Comparison of ENCODE assay signal across 10 cellular contexts in the genomic region with DNA sequence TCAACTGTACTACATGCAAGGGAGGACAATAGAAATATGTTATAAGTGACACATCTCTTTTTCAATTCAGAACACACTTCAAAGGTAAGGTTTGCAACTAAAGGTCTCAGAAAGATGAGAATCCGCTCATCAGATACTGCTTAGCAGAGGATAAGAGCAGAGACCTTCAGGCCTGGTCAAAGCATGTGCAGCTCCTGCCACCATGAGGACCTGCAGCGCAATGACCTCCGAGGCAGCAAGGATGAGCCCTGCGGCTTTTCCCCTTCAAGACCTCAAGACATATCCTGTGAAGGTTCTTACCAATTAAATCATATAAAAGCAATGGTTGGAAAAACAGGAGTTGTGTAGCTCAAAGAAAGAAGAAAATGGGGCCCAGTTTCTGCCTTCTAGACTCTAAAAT.
DNase-seq lines count a peak whose midpoint lies in the region; ATAC-seq lines count a peak whose summit lies in the region.
"Had no signal": no experiment of that assay in that cellular context is flagged by ENCODE, and none has a peak within 500 bp of the region (broad histone marks: within the 10 kb centered on the region; RNA-seq: fewer than 3 reads in every experiment).

No MANE protein-coding gene starts in this region.

- H3K27ac ChIP-seq in SJCRH30 = no peak overlapping the region
- H3K27ac ChIP-seq: epithelial cell of prostate had no signal

- POLR2A ChIA-PET in activated CD4-positive, alpha-beta T cell treated with anti-CD3 and anti-CD28 coated beads, Interleukin-2, amount 10 ng/mL, durations not matched to agents 7 days and 5 days (lab: Charles Lee) = no interaction called here

- no peak overlapping the region for H3K4me3 Mint-ChIP-seq in memory B cell
- H3K4me3 Mint-ChIP-seq in activated CD4-positive, alpha-beta T cell treated with anti-CD3 and anti-CD28 coated beads, Interleukin-2, amount 10 ng/mL, durations not matched to agents 7 days and 5 days = no peak overlapping the region

- H3K9me3 Mint-ChIP-seq in memory B cell = peaks cover 7% of the 10 kb centered on the region
- no peaks in the 10 kb centered on the region for H3K9me3 Mint-ChIP-seq in activated CD4-positive, alpha-beta T cell treated with anti-CD3 and anti-CD28 coated beads, Interleukin-2, amount 10 ng/mL, durations not matched to agents 7 days and 5 days

- no peaks in the 10 kb centered on the region for H3K27me3 ChIP-seq in SJCRH30

- ATAC-seq in HG03442 (IDR thresholded peaks at IDR 0.05; ENCODE audit: unreplicated experiment) = peak; percentile 83
- ATAC-seq in memory B cell (ENCODE audit: low read depth) = peak; percentile 79
- ATAC-seq in GM19452 (IDR thresholded peaks at IDR 0.05; ENCODE audit: unreplicated experiment) = no peak

- CTCF ChIA-PET in activated CD4-positive, alpha-beta T cell treated with anti-CD3 and anti-CD28 coated beads, Interleukin-2, amount 10 ng/mL, durations not matched to agents 7 days and 5 days (lab: Charles Lee) = no interaction called here

- H3K36me3 ChIP-seq in SJCRH30 = no peaks in the 10 kb centered on the region

- H3K36me3 Mint-ChIP-seq in memory B cell = peaks cover 2% of the 10 kb centered on the region
- H3K36me3 Mint-ChIP-seq in activated CD4-positive, alpha-beta T cell treated with anti-CD3 and anti-CD28 coated beads, Interleukin-2, amount 10 ng/mL, durations not matched to agents 7 days and 5 days (ENCODE audit: low read depth) = no peaks in the 10 kb centered on the region

- in situ Hi-C loops in G401 (cut with HindIII; ENCODE audit: low sequenced_read_pairs) = no loop called here

- no peaks in the 10 kb centered on the region for H3K4me1 ChIP-seq in SJCRH30

- H3K4me3 ChIP-seq in SJCRH30 = no peak overlapping the region

- H3K9me3 ChIP-seq in SJCRH30 (replicated peaks) = no peaks in the 10 kb centered on the region; the same call in 1 of the 2 replicates

- DNase-seq in G401 (ENCODE audit: low spot score) = peak; percentile 9
- peak; percentile 5 to 29 for DNase-seq in SJCRH30
- peak in 1 of 2 donors; percentile 21 for DNase-seq in memory B cell (ENCODE audit: low spot score in 2 of 2)
- no peak for DNase-seq in kidney glomerular epithelial cell (lab: John Stamatoyannopoulos, UW)
- no peak for DNase-seq in NCI-H2171 (lab: John Stamatoyannopoulos, UW)
- DNase-seq in activated CD4-positive, alpha-beta T cell treated with anti-CD3 and anti-CD28 coated beads, Interleukin-2, amount 10 ng/mL, durations not matched to agents 7 days and 5 days = no peak
- DNase-seq: activated T-cell treated with anti-CD3 and anti-CD28 coated beads for 4 hours had no signal

- peaks cover 6% of the 10 kb centered on the region for H3K4me1 Mint-ChIP-seq in memory B cell
- H3K4me1 Mint-ChIP-seq in activated CD4-positive, alpha-beta T cell treated with anti-CD3 and anti-CD28 coated beads, Interleukin-2, amount 10 ng/mL, durations not matched to agents 7 days and 5 days = no peaks in the 10 kb centered on the region

- H3K27ac Mint-ChIP-seq in memory B cell = no peak overlapping the region
- H3K27ac Mint-ChIP-seq in activated CD4-positive, alpha-beta T cell treated with anti-CD3 and anti-CD28 coated beads, Interleukin-2, amount 10 ng/mL, durations not matched to agents 7 days and 5 days = no peak overlapping the region

- no peaks in the 10 kb centered on the region for H3K27me3 Mint-ChIP-seq in memory B cell
- no peaks in the 10 kb centered on the region for H3K27me3 Mint-ChIP-seq in activated CD4-positive, alpha-beta T cell treated with anti-CD3 and anti-CD28 coated beads, Interleukin-2, amount 10 ng/mL, durations not matched to agents 7 days and 5 days

Comparison
In these comparisons a context has a peak if more than half of its experiments do, and no peak if none do; other contexts are left out.
1. DNase-seq: peak in G401 (single experiment) and SJCRH30 (2 of 2); none in kidney glomerular epithelial cell (single experiment), NCI-H2171 (single experiment) and activated CD4-positive, alpha-beta T cell treated with anti-CD3 and anti-CD28 coated beads, Interleukin-2, amount 10 ng/mL, durations not matched to agents 7 days and 5 days (single experiment).